Comparison of ENCODE assay signal across 14 cellular contexts in the genomic region with DNA sequence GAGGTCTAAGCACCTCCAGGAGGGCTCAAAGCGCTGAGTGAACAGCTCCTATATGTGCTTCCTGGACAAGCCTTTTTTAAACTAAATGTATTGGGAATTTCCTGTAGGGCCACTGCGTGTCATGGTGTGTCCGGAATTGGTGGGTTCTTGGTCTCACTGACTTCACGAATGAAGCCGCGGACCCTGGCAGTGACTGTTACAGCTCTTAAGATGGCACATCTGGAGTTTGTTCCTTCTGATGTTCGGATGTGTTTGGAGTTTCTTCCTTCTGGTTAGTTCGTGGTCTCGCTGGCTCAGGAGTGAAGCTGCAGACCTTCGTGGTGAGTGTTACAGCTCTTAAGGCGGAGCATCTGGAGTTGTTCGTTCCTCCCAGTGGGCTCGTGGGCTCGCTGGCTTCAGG. TPM values are rescaled to one million over a fixed set of nuclear protein-coding genes. Genes with fewer than 3 reads are reported as not detected.
"Had no signal": no experiment of that assay in that cellular context is flagged by ENCODE, and none has a peak within 500 bp of the region (broad histone marks: within the 10 kb centered on the region; RNA-seq: fewer than 3 reads in every experiment).

No MANE protein-coding gene starts in this region.

RNA-seq across cellular contexts. Expression of a gene that starts 51.2 kb away (rescaled TPM):
- total RNA-seq: stomach, subcutaneous adipose tissue, suprapubic skin, temporal lobe, thoracic aorta, thyroid gland, tibial nerve, transverse colon, upper lobe of left lung, upper lobe of right lung, ureter, urinary bladder, uterus, vagina had no signal

RNA-seq across cellular contexts. Expression of a gene that starts 56.2 kb away (rescaled TPM):
- total RNA-seq: stomach, subcutaneous adipose tissue, suprapubic skin, temporal lobe, thoracic aorta, thyroid gland, tibial nerve, transverse colon, upper lobe of left lung, upper lobe of right lung, ureter, urinary bladder, uterus, vagina had no signal
